In genomic region chr2:145799595-145800108, GRCh38 we compare ENCODE assay signal across 14 cellular contexts.
DNase-seq lines count a peak whose midpoint lies in the region; ATAC-seq and TF ChIP-seq lines count a peak whose summit lies in the region.
"Had no signal": no experiment of that assay in that cellular context is flagged by ENCODE, and none has a peak within 500 bp of the region (broad histone marks: within the 10 kb centered on the region; RNA-seq: fewer than 3 reads in every experiment).

No MANE protein-coding gene starts in this region.

- H3F3A ChIP-seq in PC-3 (ENCODE audit: low read length, unreplicated experiment) = no peaks in the 10 kb centered on the region

- no peak for TF ChIP-seq CTCF in H9 (conservative IDR thresholded peaks at IDR 0.05)
- TF ChIP-seq CTCF in PC-3 (conservative IDR thresholded peaks at IDR 0.05; ENCODE audit: low read depth, low read length) = no peak
- TF ChIP-seq CTCF in heart right ventricle (IDR thresholded peaks at IDR 0.05) = no peak

- no peak overlapping the region for H2BK20ac ChIP-seq in H9 (ENCODE audit: low read depth, low read length, poor library complexity, severe bottlenecking)

- BruUV-seq in PC-3 (replicated peaks; lab: Mats Ljungman, UMichigan) = no TSS peak

- H3K9me3 ChIP-seq in H9 (ENCODE audit: control insufficient read depth, low read depth, low read length) = no peaks in the 10 kb centered on the region
- no peaks in the 10 kb centered on the region for H3K9me3 ChIP-seq in PC-3 (ENCODE audit: low read length)
- peaks cover 0 to 3% (median 0%) of the 10 kb centered on the region in 11 donors for H3K9me3 ChIP-seq in heart right ventricle

- no peak overlapping the region for H3K56ac ChIP-seq in H9 (ENCODE audit: insufficient read length, low read depth, low read length)

- H4K8ac ChIP-seq in H9 (replicated peaks; ENCODE audit: insufficient read length, low read depth, low read length) = no peak overlapping the region

- CTCF ChIA-PET in PC-3 (lab: Charles Lee) = no interaction called here

- H3K27me3 ChIP-seq in H9 (ENCODE audit: insufficient read depth, low read length) = no peaks in the 10 kb centered on the region
- H3K27me3 ChIP-seq in PC-3 (ENCODE audit: low read length) = no peaks in the 10 kb centered on the region
- H3K27me3 ChIP-seq in heart right ventricle = no peaks in the 10 kb centered on the region

- H3K9ac ChIP-seq in H9 (ENCODE audit: extremely low read depth, insufficient read length, low read length) (no peak overlapping the region), PC-3 (ENCODE audit: low read length) (no peak overlapping the region)

- no peak overlapping the region for H2BK120ac ChIP-seq in H9 (ENCODE audit: low read depth, low read length, poor library complexity, severe bottlenecking)

- H3T11ph ChIP-seq in H9 (ENCODE audit: low read length) = no peak overlapping the region

- H2BK15ac ChIP-seq in H9 (ENCODE audit: low read depth, low read length) = no peak overlapping the region

- no peak overlapping the region for H3K4me3 Mint-ChIP-seq in H9
- H3K4me3 Mint-ChIP-seq in activated T-cell treated with anti-CD3 and anti-CD28 coated beads, Interleukin-2, amount 50 U/mL, for 4 hours = no peak overlapping the region

- H4K5ac ChIP-seq in H9 (ENCODE audit: insufficient read length, low read depth, low read length) = no peak overlapping the region

- WGBS in H9 (ENCODE audit: extremely low coverage, insufficient read length, low lambda C conversion rate) = no CpG with 5 or more reads among the region's 7 CpGs
- 94 to 95% methylated on average over 7 of the region's 7 CpGs for WGBS in heart right ventricle, 2 donors

- H3K4me1 ChIP-seq in H9 (ENCODE audit: insufficient read depth, low read length) (no peaks in the 10 kb centered on the region), PC-3 (ENCODE audit: insufficient read depth, low read length) (peaks cover 33% of the 10 kb centered on the region), heart right ventricle (no peaks in the 10 kb centered on the region)

- H3K4me1 Mint-ChIP-seq in H9 = peaks cover 0 to 9% of the 10 kb centered on the region in 2 experiments; a peak in 2 of 4 replicates
- no peaks in the 10 kb centered on the region for H3K4me1 Mint-ChIP-seq in activated T-cell treated with anti-CD3 and anti-CD28 coated beads, Interleukin-2, amount 50 U/mL, for 4 hours (ENCODE audit: low read depth)

- intact Hi-C loops in PC-3 (cut with micrococcal nuclease) = no loop called here
- intact Hi-C loops in heart right ventricle (cut with DNase I) = no loop called here

- H3K79me1 ChIP-seq in H9 (ENCODE audit: insufficient read depth, low read depth, low read length, poor library complexity, severe bottlenecking) = no peaks in the 10 kb centered on the region

- H3K27ac ChIP-seq in H9 (ENCODE audit: insufficient read length, low read depth, low read length) = no peak overlapping the region
- peak overlapping the region; percentile 16; the same call in 1 of the 2 replicates for H3K27ac ChIP-seq in PC-3 (ENCODE audit: low read length)
- H3K27ac ChIP-seq in epithelial cell of prostate = peak overlapping the region; percentile 30
- H3K27ac ChIP-seq in heart right ventricle = no peak overlapping the region
- H3K27ac ChIP-seq: C4-2B had no signal

- no peak overlapping the region for H2AFZ ChIP-seq in H9 (ENCODE audit: low read length)
- no peak overlapping the region for H2AFZ ChIP-seq in PC-3 (ENCODE audit: low read length)

- no peak overlapping the region for H3K18ac ChIP-seq in H9 (ENCODE audit: insufficient read length, low read depth, low read length)

- no peak overlapping the region for H3K23ac ChIP-seq in H9 (ENCODE audit: insufficient read length, low read depth, low read length)

- peak overlapping the region in 2 of 3 experiments; percentile 30 to 60; a peak in 2 of 7 replicates for H3K27ac Mint-ChIP-seq in H9

- H3K36me3 ChIP-seq in PC-3 (ENCODE audit: low read depth, low read length) = no peaks in the 10 kb centered on the region
- H3K36me3 ChIP-seq in heart right ventricle = no peaks in the 10 kb centered on the region

- H3K79me2 ChIP-seq in H9 (ENCODE audit: insufficient read depth, low read length) (no peaks in the 10 kb centered on the region), PC-3 (ENCODE audit: low read length) (no peaks in the 10 kb centered on the region)

- no peak overlapping the region for H2BK12ac ChIP-seq in H9 (ENCODE audit: insufficient read length, low read depth, low read length)

- no peak overlapping the region for H4K91ac ChIP-seq in H9 (ENCODE audit: insufficient read length, low read depth, low read length)

- no peaks in the 10 kb centered on the region for H3K23me2 ChIP-seq in H9 (ENCODE audit: insufficient read length, low read depth, low read length, poor library complexity, severe bottlenecking)

- ATAC-seq in PC-3 = peak; percentile 39
- no peak for ATAC-seq in heart right ventricle
- ATAC-seq in activated T-cell treated with anti-CD3 and anti-CD28 coated beads, Interleukin-2, amount 50 U/mL, for 4 hours = no peak
- ATAC-seq in GM19455 (IDR thresholded peaks at IDR 0.05; ENCODE audit: unreplicated experiment) = no peak
- ATAC-seq: SK-N-SH treated with all-trans-retinoic acid at 6 μM for 48 hours had no signal

- POLR2A ChIA-PET in PC-3 (lab: Charles Lee; ENCODE audit: unreplicated experiment) = no interaction called here

- no peak overlapping the region for H3K4me2 ChIP-seq in H9 (ENCODE audit: insufficient read depth, insufficient read length, low read length)
- no peak overlapping the region for H3K4me2 ChIP-seq in PC-3 (ENCODE audit: low read length)

- no peaks in the 10 kb centered on the region for H3K9me3 Mint-ChIP-seq in H9
- H3K9me3 Mint-ChIP-seq in activated T-cell treated with anti-CD3 and anti-CD28 coated beads, Interleukin-2, amount 50 U/mL, for 4 hours = no peaks in the 10 kb centered on the region

- H3K36me3 Mint-ChIP-seq in H9 (ENCODE audit: insufficient read depth in 1 of 3, low read depth in 3 of 3) = no peaks in the 10 kb centered on the region
- no peaks in the 10 kb centered on the region for H3K36me3 Mint-ChIP-seq in activated T-cell treated with anti-CD3 and anti-CD28 coated beads, Interleukin-2, amount 50 U/mL, for 4 hours (ENCODE audit: insufficient read depth)

- no peak overlapping the region for H2AK5ac ChIP-seq in H9 (ENCODE audit: insufficient read length, low read length)

- H3K4me3 ChIP-seq in PC-3 (ENCODE audit: low read length) (no peak overlapping the region), heart right ventricle (no peak overlapping the region)

- no peak overlapping the region for H3K14ac ChIP-seq in H9 (ENCODE audit: insufficient read depth, low read length)

- no peak for DNase-seq in H9
- DNase-seq in PC-3 = peak; percentile 57
- DNase-seq in epithelial cell of prostate (ENCODE audit: low read depth, low spot score) = no peak
- DNase-seq in pons (ENCODE audit: low spot score) = peak; percentile 14
- no peak for DNase-seq in heart right ventricle
- no peak for DNase-seq in activated T-cell treated with anti-CD3 and anti-CD28 coated beads, Interleukin-2, amount 50 U/mL, for 4 hours
- DNase-seq: GDM1, HCEC 1CT, NCI-H1930, SHP77, T-helper 1 cell had no signal

- no peak overlapping the region for H2BK5ac ChIP-seq in H9 (ENCODE audit: insufficient read length, low read length)

- H3K27me3 Mint-ChIP-seq in H9 (ENCODE audit: low read depth) = no peaks in the 10 kb centered on the region
- no peaks in the 10 kb centered on the region for H3K27me3 Mint-ChIP-seq in activated T-cell treated with anti-CD3 and anti-CD28 coated beads, Interleukin-2, amount 50 U/mL, for 4 hours (ENCODE audit: low read depth)

- no peaks in the 10 kb centered on the region for H3K9me2 ChIP-seq in PC-3 (replicated peaks; ENCODE audit: low read length)

- H4K20me1 ChIP-seq in H9 (ENCODE audit: control insufficient read depth, insufficient read depth, insufficient read length) (no peaks in the 10 kb centered on the region), PC-3 (ENCODE audit: low read length) (no peaks in the 10 kb centered on the region)

- no peak overlapping the region for H3K4ac ChIP-seq in H9 (ENCODE audit: low read depth, low read length)

Comparison
In these comparisons a context has a peak if more than half of its experiments do, and no peak if none do; other contexts are left out.
1. DNase-seq: peak in PC-3 (single experiment) and pons (single experiment); none in H9 (single experiment), epithelial cell of prostate (single experiment), heart right ventricle (0 of 2) and activated T-cell treated with anti-CD3 and anti-CD28 coated beads, Interleukin-2, amount 50 U/mL, for 4 hours (single experiment).
2. H3K27ac ChIP-seq: peak in PC-3 (single experiment) and epithelial cell of prostate (single experiment); none in H9 (single experiment) and heart right ventricle (0 of 10).